In genomic region chr7:5495581-5496375, GRCh38 we compare ENCODE assay signal across 8 cellular contexts. TPM values are rescaled to one million over a fixed set of nuclear protein-coding genes. Genes with fewer than 3 reads are reported as not detected.
DNase-seq lines count a peak whose midpoint lies in the region; ATAC-seq and TF ChIP-seq lines count a peak whose summit lies in the region.

No MANE protein-coding gene starts in this region.

- no peaks in the 10 kb centered on the region for H3F3A ChIP-seq in PC-3 (ENCODE audit: low read length, unreplicated experiment)

- no peaks in the 10 kb centered on the region for H3K9me2 ChIP-seq in PC-3 (replicated peaks; ENCODE audit: low read length)

- 0 out of 2 replicates have a peak, but pooled peaks cover 7% of the 10 kb centered on the region for H4K20me1 ChIP-seq in PC-3 (ENCODE audit: low read length)

- H3K4me2 ChIP-seq in PC-3 (ENCODE audit: low read length), result peak overlapping the region; percentile 94

- ATAC-seq in PC-3 (peak; percentile 56), GM21526 (IDR thresholded peaks at IDR 0.05; ENCODE audit: low FRiP score, unreplicated experiment) (no peak)

- intact Hi-C loops in CD14-positive monocyte (cut with micrococcal nuclease), result loop anchor here (2.0 to 5.0 kb wide), 2 partner anchors 182 to 209 kb away; no protein-coding TSS in a partner anchor
- intact Hi-C loops in PC-3 (cut with micrococcal nuclease), result loop anchor here (1.0 kb wide), 1 partner anchor 170 kb away; no protein-coding TSS in a partner anchor

- peak overlapping the region; percentile 64; the same call in 1 of the 2 replicates for H3K4me3 ChIP-seq in PC-3 (ENCODE audit: low read length)

- peaks cover 18% of the 10 kb centered on the region for H3K4me1 ChIP-seq in PC-3 (ENCODE audit: insufficient read depth, low read length)

- H3K36me3 Mint-ChIP-seq in CD14-positive monocyte, result peaks cover 28 to 47% of the 10 kb centered on the region in 2 donors

- TF ChIP-seq CTCF in CD14-positive monocyte (IDR thresholded peaks at IDR 0.05), result no peak
- no peak for TF ChIP-seq CTCF in PC-3 (conservative IDR thresholded peaks at IDR 0.05; ENCODE audit: low read depth, low read length)

- no peaks in the 10 kb centered on the region; the same call in 1 of the 2 replicates for H3K36me3 ChIP-seq in PC-3 (ENCODE audit: low read depth, low read length)

- H3K9ac ChIP-seq in PC-3 (ENCODE audit: low read length), result peak overlapping the region; percentile 66; the same call in 1 of the 2 replicates

- H2AFZ ChIP-seq in PC-3 (ENCODE audit: low read length), result no peak overlapping the region

- H3K27me3 ChIP-seq in PC-3 (ENCODE audit: low read length), result no peaks in the 10 kb centered on the region

- BruUV-seq in PC-3 (replicated peaks; lab: Mats Ljungman, UMichigan), result no TSS peak

- H3K27me3 Mint-ChIP-seq in CD14-positive monocyte (ENCODE audit: low read depth in 3 of 3), result peaks cover 0 to 3% (median 2%) of the 10 kb centered on the region in 3 donors

- H3K79me2 ChIP-seq in PC-3 (ENCODE audit: low read length), result peaks cover 27% of the 10 kb centered on the region

- H3K9me3 ChIP-seq in PC-3 (ENCODE audit: low read length), result no peaks in the 10 kb centered on the region

- POLR2A ChIA-PET in PC-3 (lab: Charles Lee; ENCODE audit: unreplicated experiment), result interaction anchor here (0.5 to 0.6 kb wide), 3 partner anchors 70 to 751 kb away, joined by 3 to 9 read pairs (median 4); no protein-coding TSS in a partner anchor

- H3K27ac Mint-ChIP-seq in CD14-positive monocyte, result peak overlapping the region in 1 of 7 donors; percentile 14

- peaks cover 37% of the 10 kb centered on the region for H3K4me1 Mint-ChIP-seq in CD14-positive monocyte

- no peaks in the 10 kb centered on the region for H3K9me3 Mint-ChIP-seq in CD14-positive monocyte

- H3K27ac ChIP-seq in PC-3 (ENCODE audit: low read length) (peak overlapping the region; percentile 78), epithelial cell of prostate (peak overlapping the region; percentile 84)

- peak overlapping the region; percentile 31 to 80 for H3K4me3 Mint-ChIP-seq in CD14-positive monocyte

- no peak for DNase-seq in CD14-positive monocyte (ENCODE audit: low spot score)
- peak; percentile 47 for DNase-seq in PC-3
- no peak for DNase-seq in epithelial cell of prostate (ENCODE audit: low read depth, low spot score)
- DNase-seq in occipital lobe (lab: John Stamatoyannopoulos, UW), result peak; percentile 93
- DNase-seq in mesenteric fat pad (ENCODE audit: low spot score), result no peak
- DNase-seq in GM19238 (ENCODE audit: insufficient read length, low spot score), result no peak
- no peak for DNase-seq in activated T-cell treated with anti-CD3 and anti-CD28 coated beads for 4 hours

- CTCF ChIA-PET in PC-3 (lab: Charles Lee), result interaction anchor here (0.8 to 2.4 kb wide), 5 partner anchors 24 to 182 kb away, joined by 3 to 13 read pairs (median 5); no protein-coding TSS in a partner anchor

RNA-seq across cellular contexts. Expression of gene FBXL18, which starts 17.8 kb away (rescaled TPM):
- under 1 TPM; 0.11 to 0.75 TPM for polyA plus RNA-seq in CD14-positive monocyte
- total RNA-seq in PC-3 (2014; rRNA removed) (10.2 and 16.2 TPM in 2 replicates), occipital lobe (3.6 TPM), mesenteric fat pad (11.4 TPM)

RNA-seq across cellular contexts. Expression of gene ACTB, which starts 34.6 kb away (rescaled TPM):
- polyA plus RNA-seq in CD14-positive monocyte, result over 10,000 TPM; 20,280 to 23,749 TPM
- total RNA-seq in PC-3 (2014; rRNA removed), result 1,825 and 2,289 TPM in 2 replicates
- 1,571 TPM for total RNA-seq in occipital lobe
- total RNA-seq in mesenteric fat pad, result 4,206 TPM

Comparison
In these comparisons a context has a peak if more than half of its experiments do, and no peak if none do; other contexts are left out.
1. DNase-seq: peak in PC-3 (single experiment) and occipital lobe (single experiment); none in CD14-positive monocyte (single experiment), epithelial cell of prostate (single experiment), mesenteric fat pad (single experiment), GM19238 (single experiment) and activated T-cell treated with anti-CD3 and anti-CD28 coated beads for 4 hours (single experiment).